ENCODE assay signal across 1 cellular context in the genomic region with DNA sequence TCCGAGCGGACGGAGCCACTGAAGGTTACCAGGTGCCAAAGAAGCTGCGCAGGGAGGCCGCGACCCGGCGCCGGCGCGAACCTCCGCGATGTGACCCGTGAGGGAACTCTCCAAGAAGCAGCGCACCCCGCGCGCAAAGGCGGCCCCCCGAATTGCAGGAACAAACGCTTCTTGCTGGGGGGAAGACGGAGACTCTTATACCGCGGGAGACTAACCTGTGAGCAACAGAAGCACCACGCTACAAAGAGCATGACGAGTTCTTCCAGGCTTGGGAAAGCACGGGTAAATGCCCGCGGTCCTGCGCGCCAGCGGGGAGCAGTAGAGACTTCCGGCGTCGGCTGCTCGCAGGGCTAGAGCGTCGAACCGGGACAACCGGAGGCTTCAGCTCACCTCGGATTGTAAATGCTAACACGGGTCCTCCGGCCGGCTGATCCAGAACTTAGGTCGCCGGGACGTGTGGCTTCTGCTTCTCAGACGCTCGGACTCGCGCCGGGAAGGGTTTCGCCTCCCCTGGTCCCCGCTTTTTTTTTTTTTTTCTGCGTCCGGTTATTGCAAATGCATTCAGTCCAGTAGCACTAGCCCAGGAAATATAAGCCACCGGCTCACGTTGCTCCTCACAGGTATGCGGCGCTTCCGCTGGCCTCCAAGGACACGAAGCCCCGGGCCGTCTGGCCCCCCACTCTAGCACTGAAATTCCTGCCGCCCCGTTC.
TF ChIP-seq lines count a peak whose summit lies in the region.

A gene with protein sequence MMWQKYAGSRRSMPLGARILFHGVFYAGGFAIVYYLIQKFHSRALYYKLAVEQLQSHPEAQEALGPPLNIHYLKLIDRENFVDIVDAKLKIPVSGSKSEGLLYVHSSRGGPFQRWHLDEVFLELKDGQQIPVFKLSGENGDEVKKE (minus strand): TSS at position 310 of the 710 bp plus-strand sequence. CDS start 80,909 bp downstream, outside the sequence.

TF ChIP-seq in K562, 482 proteins besides CTCF, POLR2A, EP300 and RAD21 (continued from another document):
- TF ChIP-seq, protein P1, sequence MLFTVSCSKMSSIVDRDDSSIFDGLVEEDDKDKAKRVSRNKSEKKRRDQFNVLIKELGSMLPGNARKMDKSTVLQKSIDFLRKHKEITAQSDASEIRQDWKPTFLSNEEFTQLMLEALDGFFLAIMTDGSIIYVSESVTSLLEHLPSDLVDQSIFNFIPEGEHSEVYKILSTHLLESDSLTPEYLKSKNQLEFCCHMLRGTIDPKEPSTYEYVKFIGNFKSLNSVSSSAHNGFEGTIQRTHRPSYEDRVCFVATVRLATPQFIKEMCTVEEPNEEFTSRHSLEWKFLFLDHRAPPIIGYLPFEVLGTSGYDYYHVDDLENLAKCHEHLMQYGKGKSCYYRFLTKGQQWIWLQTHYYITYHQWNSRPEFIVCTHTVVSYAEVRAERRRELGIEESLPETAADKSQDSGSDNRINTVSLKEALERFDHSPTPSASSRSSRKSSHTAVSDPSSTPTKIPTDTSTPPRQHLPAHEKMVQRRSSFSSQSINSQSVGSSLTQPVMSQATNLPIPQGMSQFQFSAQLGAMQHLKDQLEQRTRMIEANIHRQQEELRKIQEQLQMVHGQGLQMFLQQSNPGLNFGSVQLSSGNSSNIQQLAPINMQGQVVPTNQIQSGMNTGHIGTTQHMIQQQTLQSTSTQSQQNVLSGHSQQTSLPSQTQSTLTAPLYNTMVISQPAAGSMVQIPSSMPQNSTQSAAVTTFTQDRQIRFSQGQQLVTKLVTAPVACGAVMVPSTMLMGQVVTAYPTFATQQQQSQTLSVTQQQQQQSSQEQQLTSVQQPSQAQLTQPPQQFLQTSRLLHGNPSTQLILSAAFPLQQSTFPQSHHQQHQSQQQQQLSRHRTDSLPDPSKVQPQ (CRISPR knock-in tag; IDR thresholded peaks at IDR 0.05; ENCODE audit: borderline replicate concordance) = no peak
- TF ChIP-seq ZFP91 (CRISPR knock-in tag; IDR thresholded peaks at IDR 0.05) (no peak), FOS (IDR thresholded peaks at IDR 0.05; ENCODE audit: extremely low read depth, insufficient read length) (no peak), TRIM28 (IDR thresholded peaks at IDR 0.05) (peak; percentile 58)
